In the genomic region with DNA sequence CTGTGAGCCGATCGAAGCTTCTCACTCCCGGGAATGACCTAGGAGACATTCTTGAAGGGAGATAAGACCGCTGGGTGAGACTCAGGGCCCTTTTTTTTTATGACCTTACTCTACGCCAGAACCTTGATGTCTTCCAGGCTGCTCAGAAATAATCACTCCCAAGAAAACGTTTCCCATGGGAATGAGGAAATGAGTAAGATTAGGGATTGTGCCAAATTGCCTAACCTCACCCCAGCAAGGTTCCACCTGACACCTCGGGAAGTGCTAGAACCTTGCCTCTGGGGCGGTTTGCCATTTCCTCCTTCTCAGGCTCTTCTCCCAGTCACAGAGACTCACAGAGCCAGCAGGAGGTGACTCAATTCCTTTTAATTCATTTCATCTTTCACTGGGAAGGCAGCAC, we compare ENCODE assay signal across 8 cellular contexts. TPM values are rescaled to one million over a fixed set of nuclear protein-coding genes. Genes with fewer than 3 reads are reported as not detected.
DNase-seq lines count a peak whose midpoint lies in the region; ATAC-seq and TF ChIP-seq lines count a peak whose summit lies in the region.

No MANE protein-coding gene starts in this region.

- ATAC-seq in GM23338 (no peak), T-helper 17 cell (no peak), left cardiac atrium (peak in 1 of 2 donors; percentile 4), GM18519 (IDR thresholded peaks at IDR 0.05; ENCODE audit: low FRiP score, unreplicated experiment) (no peak), HG02938 (IDR thresholded peaks at IDR 0.05; ENCODE audit: unreplicated experiment) (no peak)

- peaks cover 32% of the 10 kb centered on the region for H3K27me3 ChIP-seq in GM23338 (ENCODE audit: insufficient read depth)

- TF ChIP-seq CTCF in GM23338 (conservative IDR thresholded peaks at IDR 0.05; ENCODE audit: low read depth in 2 of 2): no peak

- no peaks in the 10 kb centered on the region for H3K36me3 Mint-ChIP-seq in GM23338 (ENCODE audit: low read depth)
- no peaks in the 10 kb centered on the region for H3K36me3 Mint-ChIP-seq in T-helper 17 cell (ENCODE audit: low read depth)

- H3K79me2 ChIP-seq in GM23338 (replicated peaks; ENCODE audit: insufficient read depth): no peaks in the 10 kb centered on the region

- H3K4me1 ChIP-seq in GM23338 (ENCODE audit: insufficient read depth): peaks cover 8% of the 10 kb centered on the region

- no peaks in the 10 kb centered on the region for H4K20me1 ChIP-seq in GM23338 (replicated peaks; ENCODE audit: insufficient read depth)

- H3F3A ChIP-seq in GM23338 (replicated peaks; ENCODE audit: low read depth): peaks cover 9% of the 10 kb centered on the region; the same call in 1 of the 2 replicates

- H3K27ac Mint-ChIP-seq in GM23338 (no peak overlapping the region), T-helper 17 cell (no peak overlapping the region)

- peak overlapping the region; percentile 28; the same call in 1 of the 2 replicates for H2AFZ ChIP-seq in GM23338

- H3K4me2 ChIP-seq in GM23338: no peak overlapping the region

- H3K4me3 Mint-ChIP-seq in GM23338 (no peak overlapping the region), T-helper 17 cell (peak overlapping the region; percentile 66)

- H3K4me3 ChIP-seq in GM23338 (no peak overlapping the region), skeletal muscle cell (ENCODE audit: low read depth, low read length) (no peak overlapping the region)

- H3K9me2 ChIP-seq in GM23338 (ENCODE audit: insufficient read depth): no peaks in the 10 kb centered on the region

- H3K9me3 Mint-ChIP-seq in GM23338: no peaks in the 10 kb centered on the region

- H3K27ac ChIP-seq in GM23338 (ENCODE audit: low read depth): no peak overlapping the region

- intact Hi-C loops in left cardiac atrium (cut with DNase I): no loop called here

- H3K4me1 Mint-ChIP-seq in GM23338 (peaks cover 7% of the 10 kb centered on the region; the same call in 2 of the 3 replicates), T-helper 17 cell (peaks cover 21% of the 10 kb centered on the region)

- DNase-seq in GM23338 (ENCODE audit: low spot score): no peak
- no peak for DNase-seq in T-helper 17 cell
- DNase-seq in left cardiac atrium: peak; percentile 59
- peak; percentile 58 for DNase-seq in skeletal muscle cell (ENCODE audit: low read depth)
- DNase-seq in T1000 (lab: John Stamatoyannopoulos, UW): no peak
- DNase-seq in NCI-H1694 (lab: John Stamatoyannopoulos, UW): no peak

- peaks cover 27% of the 10 kb centered on the region for H3K27me3 Mint-ChIP-seq in GM23338 (ENCODE audit: insufficient read depth, low read depth, poor library complexity)
- H3K27me3 Mint-ChIP-seq in T-helper 17 cell: no peaks in the 10 kb centered on the region

- H3K9me3 ChIP-seq in T-helper 17 cell (ENCODE audit: control insufficient read depth, low read length, poor library complexity, severe bottlenecking): no peaks in the 10 kb centered on the region

- H3K36me3 ChIP-seq in GM23338 (ENCODE audit: insufficient read depth): no peaks in the 10 kb centered on the region

TF ChIP-seq in GM23338, 12 proteins besides CTCF, POLR2A, EP300 and RAD21 (continues in another document):
- TF ChIP-seq, protein P1, sequence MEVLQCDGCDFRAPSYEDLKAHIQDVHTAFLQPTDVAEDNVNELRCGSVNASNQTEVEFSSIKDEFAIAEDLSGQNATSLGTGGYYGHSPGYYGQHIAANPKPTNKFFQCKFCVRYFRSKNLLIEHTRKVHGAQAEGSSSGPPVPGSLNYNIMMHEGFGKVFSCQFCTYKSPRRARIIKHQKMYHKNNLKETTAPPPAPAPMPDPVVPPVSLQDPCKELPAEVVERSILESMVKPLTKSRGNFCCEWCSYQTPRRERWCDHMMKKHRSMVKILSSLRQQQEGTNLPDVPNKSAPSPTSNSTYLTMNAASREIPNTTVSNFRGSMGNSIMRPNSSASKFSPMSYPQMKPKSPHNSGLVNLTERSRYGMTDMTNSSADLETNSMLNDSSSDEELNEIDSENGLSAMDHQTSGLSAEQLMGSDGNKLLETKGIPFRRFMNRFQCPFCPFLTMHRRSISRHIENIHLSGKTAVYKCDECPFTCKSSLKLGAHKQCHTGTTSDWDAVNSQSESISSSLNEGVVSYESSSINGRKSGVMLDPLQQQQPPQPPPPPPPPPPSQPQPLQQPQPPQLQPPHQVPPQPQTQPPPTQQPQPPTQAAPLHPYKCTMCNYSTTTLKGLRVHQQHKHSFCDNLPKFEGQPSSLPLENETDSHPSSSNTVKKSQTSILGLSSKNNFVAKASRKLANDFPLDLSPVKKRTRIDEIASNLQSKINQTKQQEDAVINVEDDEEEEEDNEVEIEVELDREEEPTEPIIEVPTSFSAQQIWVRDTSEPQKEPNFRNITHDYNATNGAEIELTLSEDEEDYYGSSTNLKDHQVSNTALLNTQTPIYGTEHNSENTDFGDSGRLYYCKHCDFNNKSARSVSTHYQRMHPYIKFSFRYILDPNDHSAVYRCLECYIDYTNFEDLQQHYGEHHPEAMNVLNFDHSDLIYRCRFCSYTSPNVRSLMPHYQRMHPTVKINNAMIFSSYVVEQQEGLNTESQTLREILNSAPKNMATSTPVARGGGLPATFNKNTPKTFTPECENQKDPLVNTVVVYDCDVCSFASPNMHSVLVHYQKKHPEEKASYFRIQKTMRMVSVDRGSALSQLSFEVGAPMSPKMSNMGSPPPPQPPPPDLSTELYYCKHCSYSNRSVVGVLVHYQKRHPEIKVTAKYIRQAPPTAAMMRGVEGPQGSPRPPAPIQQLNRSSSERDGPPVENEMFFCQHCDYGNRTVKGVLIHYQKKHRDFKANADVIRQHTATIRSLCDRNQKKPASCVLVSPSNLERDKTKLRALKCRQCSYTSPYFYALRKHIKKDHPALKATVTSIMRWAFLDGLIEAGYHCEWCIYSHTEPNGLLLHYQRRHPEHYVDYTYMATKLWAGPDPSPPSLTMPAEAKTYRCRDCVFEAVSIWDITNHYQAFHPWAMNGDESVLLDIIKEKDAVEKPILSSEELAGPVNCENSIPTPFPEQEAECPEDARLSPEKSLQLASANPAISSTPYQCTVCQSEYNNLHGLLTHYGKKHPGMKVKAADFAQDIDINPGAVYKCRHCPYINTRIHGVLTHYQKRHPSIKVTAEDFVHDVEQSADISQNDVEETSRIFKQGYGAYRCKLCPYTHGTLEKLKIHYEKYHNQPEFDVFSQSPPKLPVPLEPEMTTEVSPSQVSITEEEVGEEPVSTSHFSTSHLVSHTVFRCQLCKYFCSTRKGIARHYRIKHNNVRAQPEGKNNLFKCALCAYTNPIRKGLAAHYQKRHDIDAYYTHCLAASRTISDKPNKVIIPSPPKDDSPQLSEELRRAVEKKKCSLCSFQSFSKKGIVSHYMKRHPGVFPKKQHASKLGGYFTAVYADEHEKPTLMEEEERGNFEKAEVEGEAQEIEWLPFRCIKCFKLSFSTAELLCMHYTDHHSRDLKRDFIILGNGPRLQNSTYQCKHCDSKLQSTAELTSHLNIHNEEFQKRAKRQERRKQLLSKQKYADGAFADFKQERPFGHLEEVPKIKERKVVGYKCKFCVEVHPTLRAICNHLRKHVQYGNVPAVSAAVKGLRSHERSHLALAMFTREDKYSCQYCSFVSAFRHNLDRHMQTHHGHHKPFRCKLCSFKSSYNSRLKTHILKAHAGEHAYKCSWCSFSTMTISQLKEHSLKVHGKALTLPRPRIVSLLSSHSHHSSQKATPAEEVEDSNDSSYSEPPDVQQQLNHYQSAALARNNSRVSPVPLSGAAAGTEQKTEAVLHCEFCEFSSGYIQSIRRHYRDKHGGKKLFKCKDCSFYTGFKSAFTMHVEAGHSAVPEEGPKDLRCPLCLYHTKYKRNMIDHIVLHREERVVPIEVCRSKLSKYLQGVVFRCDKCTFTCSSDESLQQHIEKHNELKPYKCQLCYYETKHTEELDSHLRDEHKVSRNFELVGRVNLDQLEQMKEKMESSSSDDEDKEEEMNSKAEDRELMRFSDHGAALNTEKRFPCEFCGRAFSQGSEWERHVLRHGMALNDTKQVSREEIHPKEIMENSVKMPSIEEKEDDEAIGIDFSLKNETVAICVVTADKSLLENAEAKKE (CRISPR knock-in tag; IDR thresholded peaks at IDR 0.05): no peak
- TF ChIP-seq ZNF331 (CRISPR knock-in tag; IDR thresholded peaks at IDR 0.05; ENCODE audit: low read depth) (no peak), ZNF114 (CRISPR knock-in tag; IDR thresholded peaks at IDR 0.05) (no peak), EZH2phosphoT487 (IDR thresholded peaks at IDR 0.05; ENCODE audit: unreplicated experiment) (no peak), NANOG (IDR thresholded peaks at IDR 0.05; ENCODE audit: borderline replicate concordance) (no peak), STAT1 (IDR thresholded peaks at IDR 0.05; ENCODE audit: unreplicated experiment) (no peak), CREB1 (CRISPR knock-in tag; IDR thresholded peaks at IDR 0.05; ENCODE audit: low read depth) (no peak), JUNB (IDR thresholded peaks at IDR 0.05; ENCODE audit: unreplicated experiment) (no peak)
- TF ChIP-seq, protein P2, sequence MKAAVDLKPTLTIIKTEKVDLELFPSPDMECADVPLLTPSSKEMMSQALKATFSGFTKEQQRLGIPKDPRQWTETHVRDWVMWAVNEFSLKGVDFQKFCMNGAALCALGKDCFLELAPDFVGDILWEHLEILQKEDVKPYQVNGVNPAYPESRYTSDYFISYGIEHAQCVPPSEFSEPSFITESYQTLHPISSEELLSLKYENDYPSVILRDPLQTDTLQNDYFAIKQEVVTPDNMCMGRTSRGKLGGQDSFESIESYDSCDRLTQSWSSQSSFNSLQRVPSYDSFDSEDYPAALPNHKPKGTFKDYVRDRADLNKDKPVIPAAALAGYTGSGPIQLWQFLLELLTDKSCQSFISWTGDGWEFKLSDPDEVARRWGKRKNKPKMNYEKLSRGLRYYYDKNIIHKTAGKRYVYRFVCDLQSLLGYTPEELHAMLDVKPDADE (IDR thresholded peaks at IDR 0.05): no peak

RNA-seq across cellular contexts. Expression of a gene that starts 2.3 kb away (rescaled TPM):
- 0.28 and 0.39 TPM in 2 replicates for total RNA-seq in GM23338 (2014; rRNA removed; shearing (Covaris generic))
- 0.16 and 0.21 TPM in 2 replicates for polyA plus RNA-seq in GM23338 (2016; fragmentation: Nextera tagmentation; extraction: Ambion mirVana)
- 10 to 100 TPM; 10.8 to 11.7 TPM for total RNA-seq in T-helper 17 cell
- total RNA-seq in left cardiac atrium: 10 to 100 TPM; 15.0 to 17.6 TPM

RNA-seq across cellular contexts. Expression of a gene that starts 57.6 kb away (rescaled TPM):
- total RNA-seq in GM23338 (2014; rRNA removed; shearing (Covaris generic)): 92.6 and 95.9 TPM in 2 replicates
- 389 and 446 TPM in 2 replicates for polyA plus RNA-seq in GM23338 (2016; fragmentation: Nextera tagmentation; extraction: Ambion mirVana)
- total RNA-seq in T-helper 17 cell: 10 to 100 TPM; 22.9 to 29.4 TPM
- 100 to 1,000 TPM in 1 of 2 donors, 10 to 100 TPM in 1; 86.1 to 103 TPM for total RNA-seq in left cardiac atrium

Comparison
In these comparisons a context has a peak if more than half of its experiments do, and no peak if none do; other contexts are left out.
1. DNase-seq: peak in left cardiac atrium (single experiment) and skeletal muscle cell (single experiment); none in GM23338 (single experiment), T-helper 17 cell (0 of 3), T1000 (single experiment) and NCI-H1694 (single experiment).